8 cellular contexts compared by ENCODE assay signal in the genomic region with DNA sequence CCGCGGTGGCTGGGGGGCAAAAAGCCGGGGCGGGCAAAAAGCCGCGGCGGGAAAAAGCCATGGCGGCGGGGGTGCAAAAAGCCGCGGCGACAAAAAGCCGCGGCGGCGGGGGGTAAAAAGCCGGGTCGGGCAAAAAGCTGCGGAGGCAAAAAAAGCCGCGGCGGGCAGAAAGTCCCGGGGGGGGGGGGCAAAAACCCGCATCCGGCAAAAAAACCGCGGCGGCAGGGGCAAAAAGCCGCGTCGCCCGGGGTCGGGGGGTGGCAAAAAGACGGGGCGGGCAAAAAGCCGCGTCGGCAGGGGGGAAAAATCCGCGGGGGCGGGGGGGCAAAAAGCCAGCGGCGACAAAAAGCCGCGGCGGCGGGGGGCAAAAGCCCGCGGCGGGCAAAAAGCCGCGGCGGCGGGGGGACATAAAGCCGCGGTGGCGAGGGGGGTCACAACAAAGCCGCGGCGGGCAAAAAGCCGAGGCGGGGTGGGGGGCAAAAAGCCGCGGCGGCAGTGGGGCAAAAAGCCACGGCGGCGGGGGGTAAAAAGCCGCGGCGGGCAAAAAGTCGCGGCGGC.
DNase-seq lines count a peak whose midpoint lies in the region; ATAC-seq, FAIRE-seq and TF ChIP-seq lines count a peak whose summit lies in the region.
"Not testable (repeated sequence)": the region's sequence is repeated elsewhere in the genome, so short reads cannot be mapped to it uniquely, and the experiment has no call there.

No MANE protein-coding gene starts in this region.

- H3K36me3 Mint-ChIP-seq in T-helper 17 cell (ENCODE audit: low read depth), result not testable (repeated sequence)

- not testable (repeated sequence) for TF ChIP-seq EP300 in suprapubic skin (IDR thresholded peaks at IDR 0.05)

- H3K27me3 ChIP-seq in esophagus squamous epithelium (peaks cover 0 to 27% (median 3%) of the 10 kb centered on the region in 4 donors), suprapubic skin (peaks cover 12% of the 10 kb centered on the region)

- H3K27ac Mint-ChIP-seq in T-helper 17 cell, result peak overlapping the region; percentile 14

- H3K36me3 ChIP-seq in esophagus squamous epithelium; kidney (ENCODE audit: control insufficient read depth in 1 of 2, insufficient read depth in 2 of 2, low read length in 2 of 2); suprapubic skin: not testable (repeated sequence)

- ATAC-seq in T-helper 17 cell, result not testable (repeated sequence)

- peak overlapping the region in 3 of 4 donors; percentile 15 to 35 (median 17) for H3K4me3 ChIP-seq in esophagus squamous epithelium
- not testable (repeated sequence) for H3K4me3 ChIP-seq in kidney (ENCODE audit: low read length in 2 of 2)
- peak overlapping the region; percentile 3 for H3K4me3 ChIP-seq in retinal pigment epithelial cell (ENCODE audit: low read length)
- peak overlapping the region; percentile 33 for H3K4me3 ChIP-seq in suprapubic skin

- not testable (repeated sequence) for H3K4me1 Mint-ChIP-seq in T-helper 17 cell

- WGBS in esophagus squamous epithelium, 2 donors, result 4% methylated on average over 7 of the region's 74 CpGs; no CpG with 5 or more reads in 1 of the 2 donors
- WGBS in suprapubic skin, result 0% methylated on average over 22 of the region's 74 CpGs

- in situ Hi-C loops in GM13976 (cut with MboI; ENCODE audit: low sequenced_read_pairs, unreplicated experiment), result not testable (repeated sequence)

- not testable (repeated sequence) for TF ChIP-seq CTCF in GM13976 (IDR thresholded peaks at IDR 0.05; ENCODE audit: borderline replicate concordance, control extremely low read depth, extremely low read depth, insufficient read depth, missing control alignments); esophagus squamous epithelium (IDR thresholded peaks at IDR 0.05); kidney (IDR thresholded peaks at IDR 0.05; ENCODE audit: borderline replicate concordance, extremely low read depth, insufficient read depth); retinal pigment epithelial cell (conservative IDR thresholded peaks at IDR 0.05; ENCODE audit: low read depth, low read length); suprapubic skin (IDR thresholded peaks at IDR 0.05)

- DNase-seq in AG08396 (ENCODE audit: low spot score) (peak; percentile 0), GM13976 (ENCODE audit: low spot score) (peak; percentile 9), HuH-7 (ENCODE audit: low spot score) (peak; percentile 3), T-helper 17 cell (peak in 1 of 3 donors; percentile 19), kidney (peak; percentile 53)
- DNase-seq in esophagus squamous epithelium (lab: John Stamatoyannopoulos, UW); retinal pigment epithelial cell (ENCODE audit: low read depth); suprapubic skin (ENCODE audit: low spot score in 2 of 2): not testable (repeated sequence)

- intact Hi-C loops in esophagus squamous epithelium (cut with DNase I); kidney (cut with DNase I): not testable (repeated sequence)

- H3K4me1 ChIP-seq in esophagus squamous epithelium; kidney (ENCODE audit: control insufficient read depth in 1 of 2, insufficient read depth in 1 of 2, low read depth in 1 of 2, low read length in 2 of 2); suprapubic skin: not testable (repeated sequence)

- FAIRE-seq in kidney (lab: Jason Lieb, UNC), result not testable (repeated sequence)

- not testable (repeated sequence) for H3K27me3 Mint-ChIP-seq in T-helper 17 cell

- H3K9me3 ChIP-seq in T-helper 17 cell (ENCODE audit: control insufficient read depth, low read length, poor library complexity, severe bottlenecking); esophagus squamous epithelium; kidney (ENCODE audit: control insufficient read depth in 1 of 2, low read length in 2 of 2); suprapubic skin: not testable (repeated sequence)

- not testable (repeated sequence) for H3K9ac ChIP-seq in kidney (ENCODE audit: low read length in 2 of 2)

- H3K4me3 Mint-ChIP-seq in T-helper 17 cell, result not testable (repeated sequence)

- not testable (repeated sequence) for H3K27ac ChIP-seq in esophagus squamous epithelium; kidney (ENCODE audit: low read depth in 2 of 2, low read length in 2 of 2); suprapubic skin

- TF ChIP-seq POLR2A in esophagus squamous epithelium (IDR thresholded peaks at IDR 0.05); suprapubic skin (IDR thresholded peaks at IDR 0.05): not testable (repeated sequence)
